In genomic region chr2:85354286-85355072, GRCh38 we compare ENCODE assay signal across 8 cellular contexts. TPM values are rescaled to one million over a fixed set of nuclear protein-coding genes. Genes with fewer than 3 reads are reported as not detected.
DNase-seq lines count a peak whose midpoint lies in the region; ATAC-seq, FAIRE-seq and TF ChIP-seq lines count a peak whose summit lies in the region.

Gene ELMOD3, plus strand, starts transcription at chr2:85354769. Its CDS starts 2,430 bp downstream, at chr2:85357199.
Gene RETSAT, minus strand, starts transcription at chr2:85354528. Its CDS starts 21 bp downstream, at chr2:85354507.

- DNase-seq in COLO829 (ENCODE audit: low spot score) (peak; percentile 98), HTR-8/SVneo (ENCODE audit: insufficient read length, low spot score) (peak; percentile 99), NOMO-1 treated with dmso at 0.1 percent for 144 hours (lab: John Stamatoyannopoulos, UW; ENCODE audit: unreplicated experiment) (peak; percentile 98), H1 (ENCODE audit: low read depth in 1 of 2, low spot score in 2 of 2) (peak; percentile 92 to 96), memory B cell (ENCODE audit: low spot score in 2 of 2) (peak; percentile 90 to 96)
- peak; percentile 76 to 87 (median 85) for DNase-seq in activated CD8-positive, alpha-beta memory T cell treated with anti-CD3 and anti-CD28 coated beads for 48 hours (ENCODE audit: low read depth in 2 of 3, low spot score in 2 of 3)
- peak; percentile 89 for DNase-seq in stimulated activated CD8-positive, alpha-beta memory T cell treated with anti-CD3 and anti-CD28 coated beads, Interleukin-12 subunit alpha, Interleukin-12 subunit beta, amount 100 ng/mL, for 24 hours (ENCODE audit: extremely low read depth)

- peak within 1 kb of the TSS; percentile 96 for H2AFZ ChIP-seq in H1 (ENCODE audit: low read length)

- H3K14ac ChIP-seq in H1 (ENCODE audit: insufficient read length): no peak within 1 kb of the TSS

- no peak within 1 kb of the TSS for H2BK12ac ChIP-seq in H1 (ENCODE audit: low read depth, low read length)

- peak within 1 kb of the TSS; percentile 75 to 96 (median 90) for H3K4me3 ChIP-seq in H1 (ENCODE audit: extremely low read depth in 1 of 4, insufficient read depth in 2 of 4, low read depth in 3 of 4, low read length in 4 of 4)

- H3K4ac ChIP-seq in H1 (replicated peaks; ENCODE audit: insufficient read length, low read depth, low read length): peak within 1 kb of the TSS; percentile 7

- ATAC-seq in GM21367 (IDR thresholded peaks at IDR 0.05; ENCODE audit: unreplicated experiment) (peak; percentile 96), memory B cell (ENCODE audit: low read depth) (peak; percentile 96)

- no peak for TF ChIP-seq EP300 in H1 (IDR thresholded peaks at IDR 0.05; ENCODE audit: borderline replicate concordance in 1 of 2, low read depth in 2 of 2, low read length in 2 of 2)

- no peak within 1 kb of the TSS for H2BK5ac ChIP-seq in H1 (ENCODE audit: low read depth, low read length)

- H3K4me2 ChIP-seq in H1 (ENCODE audit: insufficient read depth in 1 of 2, low read depth in 2 of 2, low read length in 2 of 2): peak within 1 kb of the TSS; percentile 85 to 96

- no peaks in the 10 kb centered on the region for H3K79me1 ChIP-seq in H1 (ENCODE audit: low read depth, low read length)

- peaks cover 0 to 13% (median 0%) of the 10 kb centered on the region in 4 experiments; a peak in 2 of 8 replicates for H3K36me3 ChIP-seq in H1 (ENCODE audit: control insufficient read depth in 2 of 4, insufficient read depth in 4 of 4, low read length in 3 of 4)

- peak within 1 kb of the TSS; percentile 57 for H4K91ac ChIP-seq in H1 (replicated peaks; ENCODE audit: insufficient read length, low read length)

- H3K23me2 ChIP-seq in H1 (ENCODE audit: low read depth, low read length): peaks cover 8% of the 10 kb centered on the region

- H2BK20ac ChIP-seq in H1 (ENCODE audit: low read length): no peak within 1 kb of the TSS

- peak within 1 kb of the TSS; percentile 95 for H3K27ac Mint-ChIP-seq in memory B cell

- H2AK5ac ChIP-seq in H1 (ENCODE audit: low read depth, low read length): no peak within 1 kb of the TSS

- H2BK15ac ChIP-seq in H1 (ENCODE audit: low read length): peak within 1 kb of the TSS; percentile 83; the same call in 1 of the 2 replicates

- WGBS in H1 (ENCODE audit: extremely low coverage in 1 of 2, insufficient coverage in 1 of 2, insufficient read length in 1 of 2, insufficient replicate concordance in 2 of 2, low coverage in 1 of 2, low lambda C conversion rate in 2 of 2, missing lambda C conversion rate in 1 of 2), 2 experiments: 5% methylated on average over 42 of the region's 42 CpGs; no CpG with 5 or more reads in 1 of the 2 experiments

- no peak for TF ChIP-seq CTCF in H1 (IDR thresholded peaks at IDR 0.05; ENCODE audit: control extremely low read depth in 1 of 3, insufficient read depth in 1 of 3, low read depth in 1 of 3, low read length in 3 of 3)

- TF ChIP-seq RAD21 in H1 (IDR thresholded peaks at IDR 0.05 in 1 of 2, conservative IDR thresholded peaks at IDR 0.05 in 1 of 2; ENCODE audit: low read depth in 2 of 2, low read length in 2 of 2): no peak

- peak within 1 kb of the TSS; percentile 96 for H3K4me3 Mint-ChIP-seq in memory B cell

- peaks cover 24% of the 10 kb centered on the region for H3K36me3 Mint-ChIP-seq in memory B cell

- FAIRE-seq in HTR-8/SVneo (lab: Jason Lieb, UNC) (peak; percentile 90), H1 (lab: Jason Lieb, UNC) (peak; percentile 60)

- H3K27me3 ChIP-seq in H1 (replicated peaks in 1 of 4; ENCODE audit: control insufficient read depth in 3 of 4, extremely low read depth in 1 of 4, insufficient read depth in 3 of 4, low read length in 3 of 4): no peaks in the 10 kb centered on the region

- peak within 1 kb of the TSS; percentile 5 for H4K5ac ChIP-seq in H1 (ENCODE audit: insufficient read length, low read depth, low read length)

- H4K20me1 ChIP-seq in H1 (replicated peaks in 1 of 2; ENCODE audit: control insufficient read depth in 1 of 2, insufficient read depth in 2 of 2, low read length in 2 of 2): no peaks in the 10 kb centered on the region

- no peaks in the 10 kb centered on the region for H3K79me2 ChIP-seq in H1 (ENCODE audit: control insufficient read depth in 1 of 2, insufficient read depth in 2 of 2, low read length in 2 of 2)

- peak within 1 kb of the TSS; percentile 87 for H4K8ac ChIP-seq in H1 (ENCODE audit: extremely low read depth, insufficient read depth, low read length)

- H2BK120ac ChIP-seq in H1 (replicated peaks; ENCODE audit: low read depth, low read length): no peak within 1 kb of the TSS

- CTCF ChIA-PET in H1 (lab: Charles Lee; ENCODE audit: partially characterized antibody): interaction anchor here (1.2 to 2.6 kb wide), 4 partner anchors 9 to 196 kb away, joined by 3 to 11 read pairs (median 6); no protein-coding TSS in a partner anchor

- peak in 1 of 2 experiments; percentile 93; a peak in 2 of 3 replicates for TF ChIP-seq POLR2A in H1 (IDR thresholded peaks at IDR 0.05; ENCODE audit: control extremely low read depth in 1 of 2, low read depth in 2 of 2, low read length in 2 of 2)

- H3K23ac ChIP-seq in H1 (ENCODE audit: insufficient read length): no peak within 1 kb of the TSS

- H3K9me3 Mint-ChIP-seq in memory B cell: no peaks in the 10 kb centered on the region

- no peak within 1 kb of the TSS for H3K56ac ChIP-seq in H1 (replicated peaks; ENCODE audit: insufficient read length, low read depth, low read length)

- H3K27ac ChIP-seq in H1 (ENCODE audit: low read depth, low read length): no peak within 1 kb of the TSS

- 0 out of 2 replicates have a peak within 1 kb of the TSS, but pooled peaks have one; percentile 72 for H3K18ac ChIP-seq in H1 (ENCODE audit: extremely low read depth, low read length)

- H3K27me3 Mint-ChIP-seq in memory B cell: no peaks in the 10 kb centered on the region

- H3K4me1 Mint-ChIP-seq in memory B cell: peaks cover 25% of the 10 kb centered on the region

- peak within 1 kb of the TSS in 3 of 4 experiments; percentile 61 to 77 (median 61); a peak in 6 of 7 replicates for H3K9ac ChIP-seq in H1 (replicated peaks in 1 of 4; ENCODE audit: extremely low read depth in 1 of 4, low read depth in 3 of 4, low read length in 3 of 4)

- peaks cover 0 to 3% (median 1%) of the 10 kb centered on the region in 4 experiments; a peak in 2 of 7 replicates for H3K4me1 ChIP-seq in H1 (replicated peaks in 1 of 4; ENCODE audit: control insufficient read depth in 3 of 4, insufficient read depth in 4 of 4, low read length in 3 of 4)

- H3K9me3 ChIP-seq in H1 (ENCODE audit: insufficient read depth in 2 of 2, low read depth in 1 of 2, low read length in 1 of 2): no peaks in the 10 kb centered on the region

- POLR2A ChIA-PET in H1 (lab: Charles Lee; ENCODE audit: partially characterized antibody): interaction anchor here (0.6 to 4.5 kb wide), 25 partner anchors 8 to 300 kb away, joined by 3 to 23 read pairs (median 4); partner anchors contain the start of genes MAT2A, TGOLN2 and VAMP8

TF ChIP-seq in H1, 55 proteins besides CTCF, POLR2A, EP300 and RAD21 (continues in another document):
- no peak for TF ChIP-seq NANOG (IDR thresholded peaks at IDR 0.05; ENCODE audit: insufficient read depth, low read depth, low read length, poor library complexity, severe bottlenecking)
- peak; percentile 92 for TF ChIP-seq SIX5 (IDR thresholded peaks at IDR 0.05; ENCODE audit: low read depth, low read length)
- peak; percentile 36 to 95; a peak in 3 of 4 replicates for TF ChIP-seq SIN3A (conservative IDR thresholded peaks at IDR 0.05 in 1 of 2, IDR thresholded peaks at IDR 0.05 in 1 of 2; ENCODE audit: low read depth in 1 of 2, low read length in 2 of 2)
- TF ChIP-seq POLR2AphosphoS5 (IDR thresholded peaks at IDR 0.05; ENCODE audit: low read depth, low read length): peak; percentile 93
- TF ChIP-seq GABPA (IDR thresholded peaks at IDR 0.05; ENCODE audit: borderline replicate concordance, insufficient read depth, low read length): no peak
- TF ChIP-seq SP1 (IDR thresholded peaks at IDR 0.05; ENCODE audit: low read depth, low read length): peak; percentile 61; the same call in 1 of the 2 replicates
- no peak for TF ChIP-seq BCL11A (IDR thresholded peaks at IDR 0.05; ENCODE audit: low read depth in 2 of 2, low read length in 2 of 2)
- TF ChIP-seq GTF2F1 (IDR thresholded peaks at IDR 0.05; ENCODE audit: borderline replicate concordance, low read depth, low read length): peak; percentile 70; the same call in 1 of the 2 replicates
- no peak for TF ChIP-seq POU5F1 (IDR thresholded peaks at IDR 0.05; ENCODE audit: low read depth, low read length)
- no peak; the same call in 1 of the 2 replicates for TF ChIP-seq CREB1 (IDR thresholded peaks at IDR 0.05)
- TF ChIP-seq HDAC6 (IDR thresholded peaks at IDR 0.05; ENCODE audit: low read depth, low read length): no peak
- 0 out of 2 replicates have a peak, but pooled peaks have one; percentile 24 for TF ChIP-seq TCF12 (IDR thresholded peaks at IDR 0.05; ENCODE audit: low read depth, low read length)
- peak; percentile 93 for TF ChIP-seq TBP (IDR thresholded peaks at IDR 0.05; ENCODE audit: low read depth, low read length)
- TF ChIP-seq TAF7 (optimal IDR thresholded peaks at IDR 0.05; ENCODE audit: borderline replicate concordance, low read depth, low read length): peak; percentile 92
- no peak for TF ChIP-seq JUN (IDR thresholded peaks at IDR 0.05; ENCODE audit: low read depth, low read length)
- TF ChIP-seq KDM1A (IDR thresholded peaks at IDR 0.05; ENCODE audit: borderline replicate concordance, low read length): peak; percentile 13; the same call in 1 of the 2 replicates

RNA-seq across cellular contexts. Expression of gene ELMOD3, which starts in this region (rescaled TPM):
- 6.9 and 10.2 TPM in 2 replicates for total RNA-seq in H1 (2021; fragmentation: NEBNext Ultra II Directional; extraction: Animal tissue kit (Norgen Biotek cat#: 25700))
- 8.5 and 9.3 TPM in 2 replicates for polyA plus RNA-seq in H1 (2011; rRNA removed)
- 12.4 TPM for polyA plus RNA-seq in H1 (2011; cell fraction: cytosol; rRNA removed)
- 29.5 TPM for polyA plus RNA-seq in H1 (2011; cell fraction: nucleus; rRNA removed)
- polyA plus RNA-seq in H1 (2012, experiment 1 of 2): 7.9 to 10.0 TPM (median 8.7 TPM) in 4 replicates
- polyA plus RNA-seq in H1 (2012, experiment 2 of 2): 6.2 TPM
- 6.1 TPM for polyA plus RNA-seq in H1 (2013, experiment 1 of 2)
- 5.4 TPM for polyA plus RNA-seq in H1 (2013, experiment 2 of 2)
- 17.1 and 19.0 TPM in 2 replicates for polyA minus RNA-seq in H1 (2011; rRNA and poly(A)+ RNA removed)
- polyA minus RNA-seq in H1 (2011; cell fraction: cytosol; rRNA and poly(A)+ RNA removed): 3.7 TPM
- 12.8 TPM for polyA minus RNA-seq in H1 (2011; cell fraction: nucleus; rRNA and poly(A)+ RNA removed)

RNA-seq across cellular contexts. Expression of gene RETSAT, which starts in this region (rescaled TPM):
- 13.6 and 15.8 TPM in 2 replicates for total RNA-seq in H1 (2021; fragmentation: NEBNext Ultra II Directional; extraction: Animal tissue kit (Norgen Biotek cat#: 25700))
- 16.7 and 20.7 TPM in 2 replicates for polyA plus RNA-seq in H1 (2011; rRNA removed)
- 16.8 TPM for polyA plus RNA-seq in H1 (2011; cell fraction: cytosol; rRNA removed)
- 39.0 TPM for polyA plus RNA-seq in H1 (2011; cell fraction: nucleus; rRNA removed)
- polyA plus RNA-seq in H1 (2012, experiment 1 of 2): 17.4 to 21.6 TPM (median 19.9 TPM) in 4 replicates
- 9.2 TPM for polyA plus RNA-seq in H1 (2012, experiment 2 of 2)
- 22.1 TPM for polyA plus RNA-seq in H1 (2013, experiment 1 of 2)
- 21.2 TPM for polyA plus RNA-seq in H1 (2013, experiment 2 of 2)
- 28.0 and 29.1 TPM in 2 replicates for polyA minus RNA-seq in H1 (2011; rRNA and poly(A)+ RNA removed)
- 23.9 TPM for polyA minus RNA-seq in H1 (2011; cell fraction: cytosol; rRNA and poly(A)+ RNA removed)
- polyA minus RNA-seq in H1 (2011; cell fraction: nucleus; rRNA and poly(A)+ RNA removed): 15.0 TPM
